ENCODE assay signal across 1 cellular context in the genomic region with DNA sequence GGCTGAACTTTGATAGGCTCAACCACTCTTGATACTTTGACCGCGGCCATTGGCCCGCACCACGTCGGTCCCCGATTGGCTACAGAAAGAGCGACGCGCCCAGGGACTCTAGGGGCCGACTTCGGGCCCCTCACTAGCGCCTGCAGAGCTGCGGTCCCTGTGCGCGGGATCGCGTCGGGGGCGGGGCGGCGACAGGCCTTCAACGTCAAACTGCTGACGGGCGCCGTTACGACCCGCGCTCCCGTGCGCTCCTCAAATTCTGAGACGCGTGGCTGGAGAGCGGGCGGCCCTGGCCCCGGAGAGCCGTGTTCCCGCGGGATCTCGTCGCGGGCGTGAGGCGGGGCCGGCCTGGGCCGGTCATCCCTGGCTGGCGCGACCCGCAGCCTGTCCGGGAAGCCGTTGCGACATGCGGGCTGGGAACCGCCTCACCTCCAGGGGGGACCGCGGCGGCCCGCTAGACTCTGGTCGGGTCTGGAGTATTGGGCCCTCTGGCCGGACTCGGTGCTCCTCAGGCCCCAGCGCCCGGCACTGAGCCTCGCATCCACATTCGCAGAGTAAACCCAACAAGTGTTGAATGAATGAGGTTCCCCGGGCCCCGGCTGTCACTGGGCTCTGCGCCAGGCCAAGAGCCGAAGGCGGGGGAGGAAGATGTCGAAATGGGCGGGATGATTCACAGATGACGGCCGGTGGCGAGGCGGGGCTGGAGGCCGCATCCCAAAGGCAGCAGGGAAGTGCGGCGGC.
TF ChIP-seq lines count a peak whose summit lies in the region.

No MANE protein-coding gene starts in this region.

TF ChIP-seq in SK-N-SH, 30 proteins besides CTCF, POLR2A, EP300 and RAD21 (continued from another document):
- TF ChIP-seq, protein P1, sequence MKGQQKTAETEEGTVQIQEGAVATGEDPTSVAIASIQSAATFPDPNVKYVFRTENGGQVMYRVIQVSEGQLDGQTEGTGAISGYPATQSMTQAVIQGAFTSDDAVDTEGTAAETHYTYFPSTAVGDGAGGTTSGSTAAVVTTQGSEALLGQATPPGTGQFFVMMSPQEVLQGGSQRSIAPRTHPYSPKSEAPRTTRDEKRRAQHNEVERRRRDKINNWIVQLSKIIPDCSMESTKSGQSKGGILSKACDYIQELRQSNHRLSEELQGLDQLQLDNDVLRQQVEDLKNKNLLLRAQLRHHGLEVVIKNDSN (IDR thresholded peaks at IDR 0.05; ENCODE audit: borderline replicate concordance, low read depth) = no peak
- TF ChIP-seq ELF1 (IDR thresholded peaks at IDR 0.05) (0 out of 2 replicates have a peak, but pooled peaks have one; percentile 29), MXI1 (IDR thresholded peaks at IDR 0.05; ENCODE audit: low read depth, low read length) (no peak; the same call in 1 of the 2 replicates), FOSL2 (IDR thresholded peaks at IDR 0.05; ENCODE audit: borderline replicate concordance, low read depth) (peak; percentile 71; the same call in 1 of the 2 replicates), RXRA (IDR thresholded peaks at IDR 0.05; ENCODE audit: borderline replicate concordance, low read depth) (no peak), CHD2 (IDR thresholded peaks at IDR 0.05; ENCODE audit: low read length, partially characterized antibody) (peak; percentile 98), EZH2phosphoT487 (IDR thresholded peaks at IDR 0.05; ENCODE audit: borderline replicate concordance, low read depth) (no peak), FOXJ3 (CRISPR knock-in tag; IDR thresholded peaks at IDR 0.05) (no peak), SIN3A (IDR thresholded peaks at IDR 0.05; ENCODE audit: borderline replicate concordance, low read depth, low read length) (no peak; the same call in 1 of the 2 replicates), RFX5 (IDR thresholded peaks at IDR 0.05; ENCODE audit: low read length) (no peak; the same call in 1 of the 2 replicates), JUND (IDR thresholded peaks at IDR 0.05) (no peak), TEAD4 (IDR thresholded peaks at IDR 0.05; ENCODE audit: borderline replicate concordance, insufficient read depth) (no peak), POLR2AphosphoS5 (IDR thresholded peaks at IDR 0.05; ENCODE audit: low read depth, low read length) (peak; percentile 94; the same call in 1 of the 2 replicates), RCOR1 (IDR thresholded peaks at IDR 0.05; ENCODE audit: low read length) (peak; percentile 5; the same call in 1 of the 2 replicates)
- TF ChIP-seq, protein P2, sequence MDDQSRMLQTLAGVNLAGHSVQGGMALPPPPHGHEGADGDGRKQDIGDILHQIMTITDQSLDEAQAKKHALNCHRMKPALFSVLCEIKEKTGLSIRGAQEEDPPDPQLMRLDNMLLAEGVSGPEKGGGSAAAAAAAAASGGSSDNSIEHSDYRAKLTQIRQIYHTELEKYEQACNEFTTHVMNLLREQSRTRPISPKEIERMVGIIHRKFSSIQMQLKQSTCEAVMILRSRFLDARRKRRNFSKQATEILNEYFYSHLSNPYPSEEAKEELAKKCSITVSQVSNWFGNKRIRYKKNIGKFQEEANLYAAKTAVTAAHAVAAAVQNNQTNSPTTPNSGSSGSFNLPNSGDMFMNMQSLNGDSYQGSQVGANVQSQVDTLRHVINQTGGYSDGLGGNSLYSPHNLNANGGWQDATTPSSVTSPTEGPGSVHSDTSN (IDR thresholded peaks at IDR 0.05) = no peak
- TF ChIP-seq, protein P3, sequence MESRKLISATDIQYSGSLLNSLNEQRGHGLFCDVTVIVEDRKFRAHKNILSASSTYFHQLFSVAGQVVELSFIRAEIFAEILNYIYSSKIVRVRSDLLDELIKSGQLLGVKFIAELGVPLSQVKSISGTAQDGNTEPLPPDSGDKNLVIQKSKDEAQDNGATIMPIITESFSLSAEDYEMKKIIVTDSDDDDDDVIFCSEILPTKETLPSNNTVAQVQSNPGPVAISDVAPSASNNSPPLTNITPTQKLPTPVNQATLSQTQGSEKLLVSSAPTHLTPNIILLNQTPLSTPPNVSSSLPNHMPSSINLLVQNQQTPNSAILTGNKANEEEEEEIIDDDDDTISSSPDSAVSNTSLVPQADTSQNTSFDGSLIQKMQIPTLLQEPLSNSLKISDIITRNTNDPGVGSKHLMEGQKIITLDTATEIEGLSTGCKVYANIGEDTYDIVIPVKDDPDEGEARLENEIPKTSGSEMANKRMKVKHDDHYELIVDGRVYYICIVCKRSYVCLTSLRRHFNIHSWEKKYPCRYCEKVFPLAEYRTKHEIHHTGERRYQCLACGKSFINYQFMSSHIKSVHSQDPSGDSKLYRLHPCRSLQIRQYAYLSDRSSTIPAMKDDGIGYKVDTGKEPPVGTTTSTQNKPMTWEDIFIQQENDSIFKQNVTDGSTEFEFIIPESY (IDR thresholded peaks at IDR 0.05; ENCODE audit: borderline replicate concordance, low read depth) = peak; percentile 95
- TF ChIP-seq, protein P4, sequence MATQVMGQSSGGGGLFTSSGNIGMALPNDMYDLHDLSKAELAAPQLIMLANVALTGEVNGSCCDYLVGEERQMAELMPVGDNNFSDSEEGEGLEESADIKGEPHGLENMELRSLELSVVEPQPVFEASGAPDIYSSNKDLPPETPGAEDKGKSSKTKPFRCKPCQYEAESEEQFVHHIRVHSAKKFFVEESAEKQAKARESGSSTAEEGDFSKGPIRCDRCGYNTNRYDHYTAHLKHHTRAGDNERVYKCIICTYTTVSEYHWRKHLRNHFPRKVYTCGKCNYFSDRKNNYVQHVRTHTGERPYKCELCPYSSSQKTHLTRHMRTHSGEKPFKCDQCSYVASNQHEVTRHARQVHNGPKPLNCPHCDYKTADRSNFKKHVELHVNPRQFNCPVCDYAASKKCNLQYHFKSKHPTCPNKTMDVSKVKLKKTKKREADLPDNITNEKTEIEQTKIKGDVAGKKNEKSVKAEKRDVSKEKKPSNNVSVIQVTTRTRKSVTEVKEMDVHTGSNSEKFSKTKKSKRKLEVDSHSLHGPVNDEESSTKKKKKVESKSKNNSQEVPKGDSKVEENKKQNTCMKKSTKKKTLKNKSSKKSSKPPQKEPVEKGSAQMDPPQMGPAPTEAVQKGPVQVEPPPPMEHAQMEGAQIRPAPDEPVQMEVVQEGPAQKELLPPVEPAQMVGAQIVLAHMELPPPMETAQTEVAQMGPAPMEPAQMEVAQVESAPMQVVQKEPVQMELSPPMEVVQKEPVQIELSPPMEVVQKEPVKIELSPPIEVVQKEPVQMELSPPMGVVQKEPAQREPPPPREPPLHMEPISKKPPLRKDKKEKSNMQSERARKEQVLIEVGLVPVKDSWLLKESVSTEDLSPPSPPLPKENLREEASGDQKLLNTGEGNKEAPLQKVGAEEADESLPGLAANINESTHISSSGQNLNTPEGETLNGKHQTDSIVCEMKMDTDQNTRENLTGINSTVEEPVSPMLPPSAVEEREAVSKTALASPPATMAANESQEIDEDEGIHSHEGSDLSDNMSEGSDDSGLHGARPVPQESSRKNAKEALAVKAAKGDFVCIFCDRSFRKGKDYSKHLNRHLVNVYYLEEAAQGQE (IDR thresholded peaks at IDR 0.05; ENCODE audit: low read depth, low read length) = no peak
- TF ChIP-seq, protein P5, sequence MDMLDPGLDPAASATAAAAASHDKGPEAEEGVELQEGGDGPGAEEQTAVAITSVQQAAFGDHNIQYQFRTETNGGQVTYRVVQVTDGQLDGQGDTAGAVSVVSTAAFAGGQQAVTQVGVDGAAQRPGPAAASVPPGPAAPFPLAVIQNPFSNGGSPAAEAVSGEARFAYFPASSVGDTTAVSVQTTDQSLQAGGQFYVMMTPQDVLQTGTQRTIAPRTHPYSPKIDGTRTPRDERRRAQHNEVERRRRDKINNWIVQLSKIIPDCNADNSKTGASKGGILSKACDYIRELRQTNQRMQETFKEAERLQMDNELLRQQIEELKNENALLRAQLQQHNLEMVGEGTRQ (IDR thresholded peaks at IDR 0.05; ENCODE audit: borderline replicate concordance, low read depth, low read length) = no peak
